34 cellular contexts compared by ENCODE assay signal in the genomic region with DNA sequence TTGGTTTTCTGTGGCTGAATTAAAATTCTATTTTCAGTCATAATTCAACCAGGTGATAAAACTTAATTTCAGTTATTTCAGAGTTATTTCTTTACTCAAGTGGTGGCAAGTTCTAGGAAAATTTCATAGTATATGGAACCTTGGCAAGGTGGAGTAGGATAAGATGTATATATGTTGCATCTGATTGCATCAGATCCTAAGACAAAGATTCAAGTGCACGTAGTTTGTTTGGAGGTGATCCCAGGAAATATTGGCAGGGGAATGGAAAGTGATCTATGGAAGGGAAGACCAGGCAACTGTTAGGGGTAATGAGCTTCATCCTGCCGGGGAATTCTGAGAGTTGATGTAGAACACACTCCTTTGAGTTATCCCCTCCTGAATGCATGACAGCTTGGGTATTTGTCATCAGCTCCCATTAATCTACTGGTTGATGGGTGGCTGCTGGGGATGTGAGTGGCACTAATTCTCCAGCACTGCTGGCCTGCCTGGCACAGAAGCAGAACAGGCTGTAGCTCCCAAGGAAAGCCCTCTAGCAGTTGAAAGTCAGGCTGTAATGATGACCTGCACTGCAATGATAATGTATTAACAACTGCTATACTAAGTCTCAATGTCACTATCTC. TPM values are rescaled to one million over a fixed set of nuclear protein-coding genes. Genes with fewer than 3 reads are reported as not detected.
"Had no signal": no experiment of that assay in that cellular context is flagged by ENCODE, and none has a peak within 500 bp of the region (broad histone marks: within the 10 kb centered on the region; RNA-seq: fewer than 3 reads in every experiment).

No MANE protein-coding gene starts in this region.

- H3K4me3 ChIP-seq: adrenal gland, body of pancreas, esophagus squamous epithelium, gastroesophageal sphincter, heart right ventricle, hepatocyte had no signal

- H3K27ac ChIP-seq: adrenal gland, body of pancreas, epithelial cell of prostate, esophagus squamous epithelium, gastroesophageal sphincter, heart right ventricle, hepatocyte, WERI-Rb-1 had no signal

- H3K9me3 Mint-ChIP-seq: activated B cell treated with CpG ODN at 0.5 μM for 24 hours; activated CD8-positive, alpha-beta T cell treated with anti-CD3 and anti-CD28 coated beads for 36 hours; activated naive CD4-positive, alpha-beta T cell treated with anti-CD3 and anti-CD28 coated beads for 36 hours; activated naive CD4-positive, alpha-beta T cell treated with anti-CD3 and anti-CD28 coated beads, Interleukin-2, amount 50 U/mL, for 24 hours; activated naive CD8-positive, alpha-beta T cell treated with anti-CD3 and anti-CD28 coated beads for 36 hours; activated naive CD8-positive, alpha-beta T cell treated with anti-CD3 and anti-CD28 coated beads, Interleukin-2, amount 50 U/mL, for 24 hours; activated T-helper 17 cell treated with anti-CD3 and anti-CD28 coated beads, Interleukin-2, amount 50 U/mL, for 72 hours; effector memory CD8-positive, alpha-beta T cell; T-helper 2 cell treated with Interferon-gamma antibody and Interleukin-4, amounts not matched to agents 5 μg/mL and 100 μg/mL, for 36 hours had no signal

- H3K27me3 ChIP-seq: adrenal gland, body of pancreas, esophagus squamous epithelium, gastroesophageal sphincter, heart right ventricle, hepatocyte had no signal

- H3K4me3 Mint-ChIP-seq: activated B cell treated with CpG ODN at 0.5 μM for 24 hours; activated CD8-positive, alpha-beta memory T cell treated with anti-CD3 and anti-CD28 coated beads, Interleukin-2, amount 10 ng/mL, durations not matched to agents 7 days and 5 days; activated CD8-positive, alpha-beta T cell treated with anti-CD3 and anti-CD28 coated beads for 36 hours; activated naive CD4-positive, alpha-beta T cell treated with anti-CD3 and anti-CD28 coated beads for 36 hours; activated naive CD4-positive, alpha-beta T cell treated with anti-CD3 and anti-CD28 coated beads, Interleukin-2, amount 50 U/mL, for 24 hours; activated naive CD8-positive, alpha-beta T cell treated with anti-CD3 and anti-CD28 coated beads for 36 hours; activated naive CD8-positive, alpha-beta T cell treated with anti-CD3 and anti-CD28 coated beads, Interleukin-2, amount 50 U/mL, for 24 hours; activated T-helper 17 cell treated with anti-CD3 and anti-CD28 coated beads, Interleukin-2, amount 50 U/mL, for 72 hours; effector memory CD8-positive, alpha-beta T cell; T-helper 17 cell; T-helper 2 cell treated with Interferon-gamma antibody and Interleukin-4, amounts not matched to agents 5 μg/mL and 100 μg/mL, for 36 hours had no signal

- H2AFZ ChIP-seq: hepatocyte had no signal

- ATAC-seq: activated CD4-positive, CD25-positive, alpha-beta regulatory T cell treated with anti-CD3 and anti-CD28 coated beads, Interleukin-2, amount 50 U/mL, for 24 hours; activated CD8-positive, alpha-beta memory T cell treated with anti-CD3 and anti-CD28 coated beads, Interleukin-2, amount 10 ng/mL, durations not matched to agents 7 days and 5 days; activated CD8-positive, alpha-beta T cell treated with anti-CD3 and anti-CD28 coated beads for 36 hours; activated naive CD8-positive, alpha-beta T cell treated with anti-CD3 and anti-CD28 coated beads, Interleukin-2, amount 50 U/mL, for 24 hours; activated T-helper 17 cell treated with anti-CD3 and anti-CD28 coated beads, Interleukin-2, amount 50 U/mL, for 72 hours; body of pancreas; effector memory CD8-positive, alpha-beta T cell; gastroesophageal sphincter; heart right ventricle; T-helper 17 cell had no signal

- H3K9me3 ChIP-seq: adrenal gland, body of pancreas, esophagus squamous epithelium, gastroesophageal sphincter, heart right ventricle had no signal

- H3K36me3 Mint-ChIP-seq: activated CD8-positive, alpha-beta memory T cell treated with anti-CD3 and anti-CD28 coated beads, Interleukin-2, amount 10 ng/mL, durations not matched to agents 7 days and 5 days; activated naive CD4-positive, alpha-beta T cell treated with anti-CD3 and anti-CD28 coated beads, Interleukin-2, amount 50 U/mL, for 24 hours; activated naive CD8-positive, alpha-beta T cell treated with anti-CD3 and anti-CD28 coated beads for 36 hours had no signal

- H3K4me2 ChIP-seq: hepatocyte had no signal

- H3K27ac Mint-ChIP-seq: activated B cell treated with CpG ODN at 0.5 μM for 24 hours; activated CD8-positive, alpha-beta memory T cell treated with anti-CD3 and anti-CD28 coated beads, Interleukin-2, amount 10 ng/mL, durations not matched to agents 7 days and 5 days; activated CD8-positive, alpha-beta T cell treated with anti-CD3 and anti-CD28 coated beads for 36 hours; activated naive CD4-positive, alpha-beta T cell treated with anti-CD3 and anti-CD28 coated beads for 36 hours; activated naive CD4-positive, alpha-beta T cell treated with anti-CD3 and anti-CD28 coated beads, Interleukin-2, amount 50 U/mL, for 24 hours; activated naive CD8-positive, alpha-beta T cell treated with anti-CD3 and anti-CD28 coated beads for 36 hours; activated naive CD8-positive, alpha-beta T cell treated with anti-CD3 and anti-CD28 coated beads, Interleukin-2, amount 50 U/mL, for 24 hours; activated T-helper 17 cell treated with anti-CD3 and anti-CD28 coated beads, Interleukin-2, amount 50 U/mL, for 72 hours; effector memory CD8-positive, alpha-beta T cell; T-helper 17 cell; T-helper 2 cell treated with Interferon-gamma antibody and Interleukin-4, amounts not matched to agents 5 μg/mL and 100 μg/mL, for 36 hours had no signal

- H3K4me1 ChIP-seq: adrenal gland, body of pancreas, esophagus squamous epithelium, gastroesophageal sphincter, heart right ventricle had no signal

- H3K79me2 ChIP-seq: hepatocyte had no signal

- H3K36me3 ChIP-seq: adrenal gland, esophagus squamous epithelium, gastroesophageal sphincter, heart right ventricle, WERI-Rb-1 had no signal

- H3K4me1 Mint-ChIP-seq: activated B cell treated with CpG ODN at 0.5 μM for 24 hours; activated CD8-positive, alpha-beta memory T cell treated with anti-CD3 and anti-CD28 coated beads, Interleukin-2, amount 10 ng/mL, durations not matched to agents 7 days and 5 days; activated naive CD4-positive, alpha-beta T cell treated with anti-CD3 and anti-CD28 coated beads, Interleukin-2, amount 50 U/mL, for 24 hours; activated naive CD8-positive, alpha-beta T cell treated with anti-CD3 and anti-CD28 coated beads for 36 hours; activated naive CD8-positive, alpha-beta T cell treated with anti-CD3 and anti-CD28 coated beads, Interleukin-2, amount 50 U/mL, for 24 hours; activated T-helper 17 cell treated with anti-CD3 and anti-CD28 coated beads, Interleukin-2, amount 50 U/mL, for 72 hours; T-helper 17 cell had no signal

- DNase-seq: activated B cell treated with CpG ODN at 0.5 μM for 24 hours; activated CD4-positive, alpha-beta T cell treated with anti-CD3 and anti-CD28 coated beads for 48 hours; activated CD4-positive, alpha-beta T cell treated with anti-CD3 and anti-CD28 coated beads, Interleukin-2, amount 50 U/mL, for 1 hour; activated CD4-positive, alpha-beta T cell treated with anti-CD3 and anti-CD28 coated beads, Interleukin-2, amount 50 U/mL, for 48 hours; activated CD8-positive, alpha-beta memory T cell treated with anti-CD3 and anti-CD28 coated beads, Interleukin-2, amount 10 ng/mL, durations not matched to agents 7 days and 5 days; activated CD8-positive, alpha-beta memory T cell treated with anti-CD3 and anti-CD28 coated beads, Interleukin-2, amount 50 U/mL, for 4 hours; activated CD8-positive, alpha-beta T cell treated with anti-CD3 and anti-CD28 coated beads for 36 hours; activated effector memory CD4-positive, alpha-beta T cell treated with anti-CD3 and anti-CD28 coated beads, Interleukin-2, amount 50 U/mL, for 16 hours; activated naive CD4-positive, alpha-beta T cell treated with anti-CD3 and anti-CD28 coated beads for 36 hours; activated naive CD8-positive, alpha-beta T cell treated with anti-CD3 and anti-CD28 coated beads for 36 hours; activated naive CD8-positive, alpha-beta T cell treated with anti-CD3 and anti-CD28 coated beads, Interleukin-2, amount 50 U/mL, for 24 hours; activated T-cell treated with anti-CD3 and anti-CD28 coated beads, Interleukin-2, amount 50 U/mL, for 1 hour; adrenal gland; amygdala; aorta; body of pancreas; caudate nucleus; cortex of kidney; dermis blood vessel endothelial cell; effector CD4-positive, alpha-beta T cell; effector memory CD8-positive, alpha-beta T cell; esophagus squamous epithelium; foreskin melanocyte; heart right ventricle; T-helper 17 cell; T1000; WERI-Rb-1 had no signal

- H3K27me3 Mint-ChIP-seq: activated B cell treated with CpG ODN at 0.5 μM for 24 hours; activated CD8-positive, alpha-beta memory T cell treated with anti-CD3 and anti-CD28 coated beads, Interleukin-2, amount 10 ng/mL, durations not matched to agents 7 days and 5 days had no signal

RNA-seq across cellular contexts. Expression of gene TOM1L1, which starts 52.2 kb away (rescaled TPM):
- total RNA-seq: activated B cell treated with CpG ODN at 0.5 μM for 24 hours; activated CD8-positive, alpha-beta T cell treated with anti-CD3 and anti-CD28 coated beads for 36 hours had no signal
